9 cellular contexts compared by ENCODE assay signal in genomic region chr2:39434233-39434897, GRCh38. TPM values are rescaled to one million over a fixed set of nuclear protein-coding genes. Genes with fewer than 3 reads are reported as not detected.
DNase-seq lines count a peak whose midpoint lies in the region; ATAC-seq and TF ChIP-seq lines count a peak whose summit lies in the region.
"Had no signal": no experiment of that assay in that cellular context is flagged by ENCODE, and none has a peak within 500 bp of the region (broad histone marks: within the 10 kb centered on the region; RNA-seq: fewer than 3 reads in every experiment).

No MANE protein-coding gene starts in this region.

- DNase-seq in MG63 = peak; percentile 26
- no peak for DNase-seq in endodermal cell
- no peak for DNase-seq in osteoblast (ENCODE audit: insufficient read length, low spot score, missing footprints)
- no peak for DNase-seq in AG20443 (ENCODE audit: low spot score)
- DNase-seq in hypothalamus (lab: John Stamatoyannopoulos, UW) = no peak
- DNase-seq in DMS53 treated with DMSO at 0.1 percent for 48 hours (lab: John Stamatoyannopoulos, UW; ENCODE audit: unreplicated experiment) = no peak
- DNase-seq: Karpas-422 had no signal

- H3K9me3 Mint-ChIP-seq in endodermal cell = no peaks in the 10 kb centered on the region

- H3K9me3 ChIP-seq in BLaER1 = no peaks in the 10 kb centered on the region
- no peaks in the 10 kb centered on the region for H3K9me3 ChIP-seq in MG63
- H3K9me3 ChIP-seq in endodermal cell (ENCODE audit: control insufficient read depth, low read length) = no peaks in the 10 kb centered on the region
- no peaks in the 10 kb centered on the region for H3K9me3 ChIP-seq in osteoblast (ENCODE audit: low read depth, low read length)

- no peak overlapping the region for H2AFZ ChIP-seq in osteoblast (ENCODE audit: low read length)

- no peaks in the 10 kb centered on the region for H3K27me3 Mint-ChIP-seq in endodermal cell (ENCODE audit: insufficient read depth)

- peaks cover 2% of the 10 kb centered on the region for H3K36me3 Mint-ChIP-seq in endodermal cell (ENCODE audit: low read depth)

- no peaks in the 10 kb centered on the region for H3K27me3 ChIP-seq in BLaER1
- H3K27me3 ChIP-seq in MG63 = no peaks in the 10 kb centered on the region
- no peaks in the 10 kb centered on the region for H3K27me3 ChIP-seq in endodermal cell (ENCODE audit: control insufficient read depth, insufficient read depth, low read length, poor library complexity, severe bottlenecking)
- no peaks in the 10 kb centered on the region for H3K27me3 ChIP-seq in osteoblast (ENCODE audit: insufficient read depth, low read length)

- H3K27ac Mint-ChIP-seq in endodermal cell = no peak overlapping the region

- no peak overlapping the region for H3K4me3 Mint-ChIP-seq in endodermal cell

- H3K9ac ChIP-seq in BLaER1 (no peak overlapping the region), endodermal cell (ENCODE audit: extremely low read depth, low read length, poor library complexity, severe bottlenecking) (no peak overlapping the region)

- peaks cover 40% of the 10 kb centered on the region for H3K4me1 ChIP-seq in BLaER1
- peaks cover 6% of the 10 kb centered on the region for H3K4me1 ChIP-seq in endodermal cell (ENCODE audit: control insufficient read depth, insufficient read depth, low read length)
- H3K4me1 ChIP-seq in osteoblast (ENCODE audit: insufficient read depth, low read length) = peaks cover 48% of the 10 kb centered on the region

- TF ChIP-seq CTCF in endodermal cell (conservative IDR thresholded peaks at IDR 0.05) = no peak
- TF ChIP-seq CTCF in osteoblast (IDR thresholded peaks at IDR 0.05; ENCODE audit: extremely low read depth, low read depth, low read length) = no peak

- peaks cover 47% of the 10 kb centered on the region for H3K4me1 Mint-ChIP-seq in endodermal cell

- H3K4me3 ChIP-seq in BLaER1 (no peak overlapping the region), MG63 (no peak overlapping the region), endodermal cell (ENCODE audit: low read length) (peak overlapping the region; percentile 93), osteoblast (ENCODE audit: insufficient read depth, low read length) (peak overlapping the region; percentile 92)

- H3K36me3 ChIP-seq in BLaER1 (no peaks in the 10 kb centered on the region), MG63 (peaks cover 3% of the 10 kb centered on the region; the same call in 1 of the 2 replicates), endodermal cell (ENCODE audit: control insufficient read depth, insufficient read depth, low read length) (no peaks in the 10 kb centered on the region), osteoblast (ENCODE audit: insufficient read depth, low read length) (no peaks in the 10 kb centered on the region)

- H3K79me2 ChIP-seq in osteoblast (ENCODE audit: insufficient read depth, low read length) = peaks cover 88% of the 10 kb centered on the region

- H3K27ac ChIP-seq in BLaER1 (no peak overlapping the region), endodermal cell (ENCODE audit: low read depth, low read length) (no peak overlapping the region), osteoblast (ENCODE audit: low read depth, low read length) (no peak overlapping the region)

- peak overlapping the region; percentile 98 for H3K4me2 ChIP-seq in BLaER1
- peak overlapping the region; percentile 95 for H3K4me2 ChIP-seq in osteoblast (ENCODE audit: insufficient read depth, low read length)

- ATAC-seq in HG02759 (IDR thresholded peaks at IDR 0.05; ENCODE audit: unreplicated experiment) = no peak

- WGBS in endodermal cell (ENCODE audit: insufficient coverage in 1 of 2, insufficient read length in 1 of 2), 2 experiments = 84% methylated on average over 1 of the region's 1 CpG; no CpG with 5 or more reads in 1 of the 2 experiments

- H4K20me1 ChIP-seq in BLaER1 = peaks cover 73% of the 10 kb centered on the region
- peaks cover 50% of the 10 kb centered on the region for H4K20me1 ChIP-seq in osteoblast (ENCODE audit: insufficient read depth, low read length)

RNA-seq across cellular contexts. Expression of gene MAP4K3, which starts 2.7 kb away (rescaled TPM):
- 8.7 and 15.6 TPM in 2 replicates for total RNA-seq in MG63 (2014; rRNA removed; shearing (Covaris generic); ENCODE audit: low replicate concordance)
- total RNA-seq in endodermal cell (10 to 100 TPM; 39.1 to 45.5 TPM), osteoblast (49.8 and 51.8 TPM in 2 replicates)
- polyA plus RNA-seq in endodermal cell (2013, experiment 1 of 2) = 33.3 TPM
- polyA plus RNA-seq in endodermal cell (2013, experiment 2 of 2) = 29.6 TPM

Comparison
In these comparisons a context has a peak if more than half of its experiments do, and no peak if none do; other contexts are left out.
1. H3K4me3 ChIP-seq: peak in endodermal cell (single experiment) and osteoblast (single experiment); none in BLaER1 (single experiment) and MG63 (single experiment).